Comparison of ENCODE assay signal across 5 cellular contexts in the genomic region with DNA sequence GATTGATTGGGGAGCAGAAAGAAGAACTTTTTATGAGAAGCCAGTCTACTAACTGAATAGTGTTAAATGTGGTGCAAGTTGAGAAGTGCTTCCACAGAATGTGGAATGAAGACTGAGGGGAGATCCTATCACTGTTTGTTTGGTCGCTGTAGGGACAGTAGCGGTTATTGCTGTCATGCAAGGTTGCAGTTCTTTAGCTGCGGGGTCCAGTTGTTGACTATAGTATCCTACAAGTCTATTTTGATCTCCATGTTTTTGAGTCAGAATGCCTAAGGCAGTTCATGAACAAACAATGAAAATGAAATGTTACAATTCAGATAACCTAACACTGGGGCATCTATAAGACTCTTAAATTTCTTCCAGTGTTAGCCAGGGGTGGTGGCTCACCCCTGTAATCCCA. TPM values are rescaled to one million over a fixed set of nuclear protein-coding genes. Genes with fewer than 3 reads are reported as not detected.
"Had no signal": no experiment of that assay in that cellular context is flagged by ENCODE, and none has a peak within 500 bp of the region (broad histone marks: within the 10 kb centered on the region; RNA-seq: fewer than 3 reads in every experiment).

No MANE protein-coding gene starts in this region.

- DNase-seq: H7, HFFc6 had no signal

- H3K4me3 Mint-ChIP-seq: GM23338, HFFc6, IgD-negative memory B cell had no signal

- H3K9me3 Mint-ChIP-seq: HFFc6, IgD-negative memory B cell had no signal

- H3K4me1 Mint-ChIP-seq: GM23338 had no signal

- H3K27ac Mint-ChIP-seq: GM23338, HFFc6, IgD-negative memory B cell had no signal

- H3K36me3 Mint-ChIP-seq: IgD-negative memory B cell had no signal

RNA-seq across cellular contexts. Expression of gene PDZD2, which starts 45.3 kb away (rescaled TPM):
- total RNA-seq: HepG2 had no signal
